In genomic region chr6:109009761-109010612, GRCh38 we compare ENCODE assay signal across 8 cellular contexts.
DNase-seq lines count a peak whose midpoint lies in the region; ATAC-seq and TF ChIP-seq lines count a peak whose summit lies in the region.

No MANE protein-coding gene starts in this region.

- no peaks in the 10 kb centered on the region for H3K9me2 ChIP-seq in GM23338 (ENCODE audit: insufficient read depth)

- H3K9me3 ChIP-seq in SJCRH30 (replicated peaks) (no peaks in the 10 kb centered on the region), ovary (no peaks in the 10 kb centered on the region)

- peaks cover 22% of the 10 kb centered on the region for H3K4me1 ChIP-seq in GM23338 (ENCODE audit: insufficient read depth)
- no peaks in the 10 kb centered on the region for H3K4me1 ChIP-seq in SJCRH30
- H3K4me1 ChIP-seq in ovary (ENCODE audit: insufficient read depth), result peaks cover 9% of the 10 kb centered on the region

- ATAC-seq in GM23338, result no peak
- no peak for ATAC-seq in HG03175 (IDR thresholded peaks at IDR 0.05; ENCODE audit: unreplicated experiment)

- peaks cover 21% of the 10 kb centered on the region for H3K4me1 Mint-ChIP-seq in GM23338

- H2AFZ ChIP-seq in GM23338, result peak overlapping the region; percentile 95

- peak overlapping the region; percentile 83 for H3K4me2 ChIP-seq in GM23338

- DNase-seq in GM23338 (ENCODE audit: low spot score) (no peak), SJCRH30 (no peak), fibroblast of mammary gland (ENCODE audit: low read depth) (no peak), ovary (no peak), NCI-H1417 (lab: John Stamatoyannopoulos, UW) (no peak)
- no peak for DNase-seq in effector CD4-positive, alpha-beta T cell

- WGBS in ovary, 3 donors, result 6% methylated on average over 19 of the region's 19 CpGs

- peaks cover 34% of the 10 kb centered on the region for H3K79me2 ChIP-seq in GM23338 (replicated peaks; ENCODE audit: insufficient read depth)

- H3K27me3 ChIP-seq in GM23338 (ENCODE audit: insufficient read depth) (no peaks in the 10 kb centered on the region), SJCRH30 (no peaks in the 10 kb centered on the region), ovary (no peaks in the 10 kb centered on the region)

- H3K4me3 ChIP-seq in GM23338, result peak overlapping the region; percentile 76
- peak overlapping the region; percentile 86 for H3K4me3 ChIP-seq in SJCRH30
- peak overlapping the region; percentile 62 for H3K4me3 ChIP-seq in fibroblast of mammary gland (ENCODE audit: control insufficient read depth, low read depth, low read length)
- H3K4me3 ChIP-seq in ovary, result peak overlapping the region; percentile 76

- no peak for TF ChIP-seq CTCF in C4-2B (conservative IDR thresholded peaks at IDR 0.05)
- no peak for TF ChIP-seq CTCF in GM23338 (conservative IDR thresholded peaks at IDR 0.05; ENCODE audit: low read depth in 2 of 2)
- TF ChIP-seq CTCF in fibroblast of mammary gland (conservative IDR thresholded peaks at IDR 0.05; ENCODE audit: control insufficient read depth, insufficient read depth, low read depth, low read length), result no peak
- TF ChIP-seq CTCF in ovary (IDR thresholded peaks at IDR 0.05), result no peak

- H4K20me1 ChIP-seq in GM23338 (replicated peaks; ENCODE audit: insufficient read depth), result no peaks in the 10 kb centered on the region; the same call in 1 of the 2 replicates

- no peaks in the 10 kb centered on the region for H3F3A ChIP-seq in GM23338 (replicated peaks; ENCODE audit: low read depth)

- H3K36me3 ChIP-seq in GM23338 (ENCODE audit: insufficient read depth) (no peaks in the 10 kb centered on the region), SJCRH30 (no peaks in the 10 kb centered on the region), ovary (no peaks in the 10 kb centered on the region)

- H3K4me3 Mint-ChIP-seq in GM23338, result peak overlapping the region; percentile 93

- H3K9me3 Mint-ChIP-seq in GM23338, result no peaks in the 10 kb centered on the region

- TF ChIP-seq POLR2A in ovary (IDR thresholded peaks at IDR 0.05), result no peak

- H3K27me3 Mint-ChIP-seq in GM23338 (ENCODE audit: insufficient read depth, low read depth, poor library complexity), result no peaks in the 10 kb centered on the region

- intact Hi-C loops in ovary (cut with DNase I), result loop anchor here in 3 of 4 donors (5.0 to 10.0 kb wide), 5 partner anchors 45 to 65 kb away; no protein-coding TSS in a partner anchor

- H3K36me3 Mint-ChIP-seq in GM23338 (ENCODE audit: low read depth), result no peaks in the 10 kb centered on the region

- peak overlapping the region; percentile 94 for H3K27ac Mint-ChIP-seq in GM23338

- no peak for TF ChIP-seq EP300 in ovary (IDR thresholded peaks at IDR 0.05)

- H3K27ac ChIP-seq in C4-2B (peak overlapping the region; percentile 79), GM23338 (ENCODE audit: low read depth) (no peak overlapping the region), SJCRH30 (no peak overlapping the region; the same call in 1 of the 2 replicates), ovary (peak overlapping the region; percentile 97 to 98)

TF ChIP-seq in GM23338, 12 proteins besides CTCF, POLR2A, EP300 and RAD21 (continues in another document):
- no peak for TF ChIP-seq EZH2 (IDR thresholded peaks at IDR 0.05; ENCODE audit: low read depth, unreplicated experiment)
- no peak for TF ChIP-seq NANOG (IDR thresholded peaks at IDR 0.05; ENCODE audit: borderline replicate concordance)
- TF ChIP-seq, protein P1, sequence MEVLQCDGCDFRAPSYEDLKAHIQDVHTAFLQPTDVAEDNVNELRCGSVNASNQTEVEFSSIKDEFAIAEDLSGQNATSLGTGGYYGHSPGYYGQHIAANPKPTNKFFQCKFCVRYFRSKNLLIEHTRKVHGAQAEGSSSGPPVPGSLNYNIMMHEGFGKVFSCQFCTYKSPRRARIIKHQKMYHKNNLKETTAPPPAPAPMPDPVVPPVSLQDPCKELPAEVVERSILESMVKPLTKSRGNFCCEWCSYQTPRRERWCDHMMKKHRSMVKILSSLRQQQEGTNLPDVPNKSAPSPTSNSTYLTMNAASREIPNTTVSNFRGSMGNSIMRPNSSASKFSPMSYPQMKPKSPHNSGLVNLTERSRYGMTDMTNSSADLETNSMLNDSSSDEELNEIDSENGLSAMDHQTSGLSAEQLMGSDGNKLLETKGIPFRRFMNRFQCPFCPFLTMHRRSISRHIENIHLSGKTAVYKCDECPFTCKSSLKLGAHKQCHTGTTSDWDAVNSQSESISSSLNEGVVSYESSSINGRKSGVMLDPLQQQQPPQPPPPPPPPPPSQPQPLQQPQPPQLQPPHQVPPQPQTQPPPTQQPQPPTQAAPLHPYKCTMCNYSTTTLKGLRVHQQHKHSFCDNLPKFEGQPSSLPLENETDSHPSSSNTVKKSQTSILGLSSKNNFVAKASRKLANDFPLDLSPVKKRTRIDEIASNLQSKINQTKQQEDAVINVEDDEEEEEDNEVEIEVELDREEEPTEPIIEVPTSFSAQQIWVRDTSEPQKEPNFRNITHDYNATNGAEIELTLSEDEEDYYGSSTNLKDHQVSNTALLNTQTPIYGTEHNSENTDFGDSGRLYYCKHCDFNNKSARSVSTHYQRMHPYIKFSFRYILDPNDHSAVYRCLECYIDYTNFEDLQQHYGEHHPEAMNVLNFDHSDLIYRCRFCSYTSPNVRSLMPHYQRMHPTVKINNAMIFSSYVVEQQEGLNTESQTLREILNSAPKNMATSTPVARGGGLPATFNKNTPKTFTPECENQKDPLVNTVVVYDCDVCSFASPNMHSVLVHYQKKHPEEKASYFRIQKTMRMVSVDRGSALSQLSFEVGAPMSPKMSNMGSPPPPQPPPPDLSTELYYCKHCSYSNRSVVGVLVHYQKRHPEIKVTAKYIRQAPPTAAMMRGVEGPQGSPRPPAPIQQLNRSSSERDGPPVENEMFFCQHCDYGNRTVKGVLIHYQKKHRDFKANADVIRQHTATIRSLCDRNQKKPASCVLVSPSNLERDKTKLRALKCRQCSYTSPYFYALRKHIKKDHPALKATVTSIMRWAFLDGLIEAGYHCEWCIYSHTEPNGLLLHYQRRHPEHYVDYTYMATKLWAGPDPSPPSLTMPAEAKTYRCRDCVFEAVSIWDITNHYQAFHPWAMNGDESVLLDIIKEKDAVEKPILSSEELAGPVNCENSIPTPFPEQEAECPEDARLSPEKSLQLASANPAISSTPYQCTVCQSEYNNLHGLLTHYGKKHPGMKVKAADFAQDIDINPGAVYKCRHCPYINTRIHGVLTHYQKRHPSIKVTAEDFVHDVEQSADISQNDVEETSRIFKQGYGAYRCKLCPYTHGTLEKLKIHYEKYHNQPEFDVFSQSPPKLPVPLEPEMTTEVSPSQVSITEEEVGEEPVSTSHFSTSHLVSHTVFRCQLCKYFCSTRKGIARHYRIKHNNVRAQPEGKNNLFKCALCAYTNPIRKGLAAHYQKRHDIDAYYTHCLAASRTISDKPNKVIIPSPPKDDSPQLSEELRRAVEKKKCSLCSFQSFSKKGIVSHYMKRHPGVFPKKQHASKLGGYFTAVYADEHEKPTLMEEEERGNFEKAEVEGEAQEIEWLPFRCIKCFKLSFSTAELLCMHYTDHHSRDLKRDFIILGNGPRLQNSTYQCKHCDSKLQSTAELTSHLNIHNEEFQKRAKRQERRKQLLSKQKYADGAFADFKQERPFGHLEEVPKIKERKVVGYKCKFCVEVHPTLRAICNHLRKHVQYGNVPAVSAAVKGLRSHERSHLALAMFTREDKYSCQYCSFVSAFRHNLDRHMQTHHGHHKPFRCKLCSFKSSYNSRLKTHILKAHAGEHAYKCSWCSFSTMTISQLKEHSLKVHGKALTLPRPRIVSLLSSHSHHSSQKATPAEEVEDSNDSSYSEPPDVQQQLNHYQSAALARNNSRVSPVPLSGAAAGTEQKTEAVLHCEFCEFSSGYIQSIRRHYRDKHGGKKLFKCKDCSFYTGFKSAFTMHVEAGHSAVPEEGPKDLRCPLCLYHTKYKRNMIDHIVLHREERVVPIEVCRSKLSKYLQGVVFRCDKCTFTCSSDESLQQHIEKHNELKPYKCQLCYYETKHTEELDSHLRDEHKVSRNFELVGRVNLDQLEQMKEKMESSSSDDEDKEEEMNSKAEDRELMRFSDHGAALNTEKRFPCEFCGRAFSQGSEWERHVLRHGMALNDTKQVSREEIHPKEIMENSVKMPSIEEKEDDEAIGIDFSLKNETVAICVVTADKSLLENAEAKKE (CRISPR knock-in tag; IDR thresholded peaks at IDR 0.05), result no peak
- no peak for TF ChIP-seq CREB1 (CRISPR knock-in tag; IDR thresholded peaks at IDR 0.05; ENCODE audit: low read depth)
- no peak for TF ChIP-seq EZH2phosphoT487 (IDR thresholded peaks at IDR 0.05; ENCODE audit: unreplicated experiment)
- TF ChIP-seq, protein P2, sequence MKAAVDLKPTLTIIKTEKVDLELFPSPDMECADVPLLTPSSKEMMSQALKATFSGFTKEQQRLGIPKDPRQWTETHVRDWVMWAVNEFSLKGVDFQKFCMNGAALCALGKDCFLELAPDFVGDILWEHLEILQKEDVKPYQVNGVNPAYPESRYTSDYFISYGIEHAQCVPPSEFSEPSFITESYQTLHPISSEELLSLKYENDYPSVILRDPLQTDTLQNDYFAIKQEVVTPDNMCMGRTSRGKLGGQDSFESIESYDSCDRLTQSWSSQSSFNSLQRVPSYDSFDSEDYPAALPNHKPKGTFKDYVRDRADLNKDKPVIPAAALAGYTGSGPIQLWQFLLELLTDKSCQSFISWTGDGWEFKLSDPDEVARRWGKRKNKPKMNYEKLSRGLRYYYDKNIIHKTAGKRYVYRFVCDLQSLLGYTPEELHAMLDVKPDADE (IDR thresholded peaks at IDR 0.05), result no peak
- TF ChIP-seq JUNB (IDR thresholded peaks at IDR 0.05; ENCODE audit: unreplicated experiment), result no peak
- no peak for TF ChIP-seq STAT1 (IDR thresholded peaks at IDR 0.05; ENCODE audit: unreplicated experiment)
- no peak for TF ChIP-seq POLR2AphosphoS5 (IDR thresholded peaks at IDR 0.05; ENCODE audit: low read depth)

Comparison
In these comparisons a context has a peak if more than half of its experiments do, and no peak if none do; other contexts are left out.
1. H3K27ac ChIP-seq: peak in C4-2B (single experiment) and ovary (2 of 2); none in GM23338 (single experiment) and SJCRH30 (single experiment).
2. Peak in every context shown above with its lines, with median percentiles within 50 percentile points of each other: H3K4me3 ChIP-seq.